ENCODE assay signal across 19 cellular contexts in genomic region chr2:178119181-178119922, GRCh38. TPM values are rescaled to one million over a fixed set of nuclear protein-coding genes. Genes with fewer than 3 reads are reported as not detected.
"Had no signal": no experiment of that assay in that cellular context is flagged by ENCODE, and none has a peak within 500 bp of the region (broad histone marks: within the 10 kb centered on the region; RNA-seq: fewer than 3 reads in every experiment).

No MANE protein-coding gene starts in this region.

- H3K27me3 Mint-ChIP-seq: activated CD4-positive, alpha-beta T cell treated with anti-CD3 and anti-CD28 coated beads, Interleukin-2, amount 10 ng/mL, durations not matched to agents 7 days and 5 days; progenitor cell of endocrine pancreas; stimulated activated naive CD8-positive, alpha-beta T cell treated with anti-CD3 and anti-CD28 coated beads, Interleukin-15, Interleukin-2, amounts not matched to agents 100 ng/mL and 50 ng/mL, for 24 hours had no signal

- H3K27ac ChIP-seq: ascending aorta, right atrium auricular region, skin epidermis, tibial nerve had no signal

- FAIRE-seq: colon, urothelium cell line had no signal

- H3K27ac Mint-ChIP-seq: activated CD4-positive, alpha-beta T cell treated with anti-CD3 and anti-CD28 coated beads, Interleukin-2, amount 10 ng/mL, durations not matched to agents 7 days and 5 days; progenitor cell of endocrine pancreas; stimulated activated naive CD8-positive, alpha-beta T cell treated with anti-CD3 and anti-CD28 coated beads, Interleukin-15, Interleukin-2, amounts not matched to agents 100 ng/mL and 50 ng/mL, for 24 hours had no signal

- ATAC-seq: activated T-cell treated with anti-CD3 and anti-CD28 coated beads, Interleukin-2, amount 50 U/mL, for 4 hours had no signal

- H3K27me3 ChIP-seq: ascending aorta, right atrium auricular region, tibial nerve had no signal

- H3K9me3 Mint-ChIP-seq: activated CD4-positive, alpha-beta T cell treated with anti-CD3 and anti-CD28 coated beads, Interleukin-2, amount 10 ng/mL, durations not matched to agents 7 days and 5 days; activated T-cell treated with anti-CD3 and anti-CD28 coated beads, Interleukin-2, amount 50 U/mL, for 4 hours; stimulated activated naive CD8-positive, alpha-beta T cell treated with anti-CD3 and anti-CD28 coated beads, Interleukin-15, Interleukin-2, amounts not matched to agents 100 ng/mL and 50 ng/mL, for 24 hours had no signal

- H3K4me3 ChIP-seq: ascending aorta, right atrium auricular region, skin epidermis, tibial nerve had no signal

- DNase-seq: activated CD4-positive, alpha-beta T cell treated with anti-CD3 and anti-CD28 coated beads, Interleukin-2, amount 10 ng/mL, durations not matched to agents 7 days and 5 days; activated CD8-positive, alpha-beta memory T cell treated with anti-CD3 and anti-CD28 coated beads, Interleukin-2, amount 50 U/mL, for 4 hours; activated effector memory CD4-positive, alpha-beta T cell treated with Interleukin-2 at 50 U/mL for 16 hours; activated naive CD4-positive, alpha-beta T cell treated with anti-CD3 and anti-CD28 coated beads, Interleukin-2, amount 50 U/mL, for 16 hours; activated T-cell treated with anti-CD3 and anti-CD28 coated beads, Interleukin-2, amount 50 U/mL, for 4 hours; erythroblast; foreskin melanocyte; hypothalamus; islet precursor cell had no signal

- H3K9me3 ChIP-seq: ascending aorta, right atrium auricular region, tibial nerve had no signal

- H3K4me3 Mint-ChIP-seq: activated CD4-positive, alpha-beta T cell treated with anti-CD3 and anti-CD28 coated beads, Interleukin-2, amount 10 ng/mL, durations not matched to agents 7 days and 5 days; activated T-cell treated with anti-CD3 and anti-CD28 coated beads, Interleukin-2, amount 50 U/mL, for 4 hours; stimulated activated naive CD8-positive, alpha-beta T cell treated with anti-CD3 and anti-CD28 coated beads, Interleukin-15, Interleukin-2, amounts not matched to agents 100 ng/mL and 50 ng/mL, for 24 hours had no signal

- H3K4me1 ChIP-seq: ascending aorta, right atrium auricular region had no signal

RNA-seq across cellular contexts. Expression of gene PDE11A, which starts 46.8 kb away (rescaled TPM):
- total RNA-seq: activated CD4-positive, alpha-beta T cell treated with anti-CD3 and anti-CD28 coated beads, Interleukin-2, amount 10 ng/mL, durations not matched to agents 7 days and 5 days; activated T-cell treated with anti-CD3 and anti-CD28 coated beads, Interleukin-2, amount 50 U/mL, for 4 hours; lung microvascular endothelial cell; T-helper 1 cell treated with Interleukin-12 subunit alpha and Interleukin-12 subunit beta and Interleukin-4 antibody, amounts not matched to agents 30 ng/mL and 1 ng/mL, for 36 hours had no signal
